In genomic region chr2:130156624-130157004, GRCh38 we compare ENCODE assay signal across 20 cellular contexts. TPM values are rescaled to one million over a fixed set of nuclear protein-coding genes. Genes with fewer than 3 reads are reported as not detected.
DNase-seq lines count a peak whose midpoint lies in the region; ATAC-seq and TF ChIP-seq lines count a peak whose summit lies in the region.
"Had no signal": no experiment of that assay in that cellular context is flagged by ENCODE, and none has a peak within 500 bp of the region (broad histone marks: within the 10 kb centered on the region; RNA-seq: fewer than 3 reads in every experiment).

No MANE protein-coding gene starts in this region.

- no peaks in the 10 kb centered on the region for H3K9me3 ChIP-seq in uterus
- H3K9me3 ChIP-seq: HAP-1, right atrium auricular region had no signal

- ATAC-seq in activated naive CD8-positive, alpha-beta T cell treated with anti-CD3 and anti-CD28 coated beads, Interleukin-2, amount 10 ng/mL, durations not matched to agents 7 days and 5 days (ENCODE audit: low read depth) = no peak
- no peak for ATAC-seq in activated naive CD8-positive, alpha-beta T cell treated with anti-CD3 and anti-CD28 coated beads, Interleukin-2, amount 50 U/mL, for 24 hours
- no peak for ATAC-seq in activated B cell treated with CpG ODN at 0.5 μM for 24 hours (ENCODE audit: low read depth)
- no peak for ATAC-seq in sciatic nerve
- ATAC-seq in HG02885 (IDR thresholded peaks at IDR 0.05; ENCODE audit: poor library complexity, unreplicated experiment) = no peak

- no peak overlapping the region for H3K4me3 Mint-ChIP-seq in activated naive CD8-positive, alpha-beta T cell treated with anti-CD3 and anti-CD28 coated beads, Interleukin-2, amount 10 ng/mL, durations not matched to agents 7 days and 5 days
- no peak overlapping the region for H3K4me3 Mint-ChIP-seq in activated naive CD8-positive, alpha-beta T cell treated with anti-CD3 and anti-CD28 coated beads, Interleukin-2, amount 50 U/mL, for 24 hours
- H3K4me3 Mint-ChIP-seq in activated B cell treated with CpG ODN at 0.5 μM for 24 hours = no peak overlapping the region
- H3K4me3 Mint-ChIP-seq: activated CD4-positive, alpha-beta T cell treated with anti-CD3 and anti-CD28 coated beads, Interleukin-2, amount 10 ng/mL, durations not matched to agents 24 days and 14 days; dendritic cell treated with granulocyte-macrophage colony-stimulating factor and Interleukin-4, amounts not matched to agents 40 ng/mL and 50 ng/mL, for 4 days had no signal

- intact Hi-C loops in activated B cell treated with CpG ODN at 0.5 μM for 24 hours (cut with micrococcal nuclease) = loop anchor here (5.0 to 10.0 kb wide), 2 partner anchors 129 to 638 kb away; no protein-coding TSS in a partner anchor
- intact Hi-C loops in sciatic nerve (cut with DNase I) = no loop called here
- intact Hi-C loops in uterus (cut with DNase I; ENCODE audit: low total_unique reads) = no loop called here

- peaks cover 6% of the 10 kb centered on the region for H3K36me3 Mint-ChIP-seq in activated naive CD8-positive, alpha-beta T cell treated with anti-CD3 and anti-CD28 coated beads, Interleukin-2, amount 10 ng/mL, durations not matched to agents 7 days and 5 days
- peaks cover 10% of the 10 kb centered on the region for H3K36me3 Mint-ChIP-seq in activated naive CD8-positive, alpha-beta T cell treated with anti-CD3 and anti-CD28 coated beads, Interleukin-2, amount 50 U/mL, for 24 hours (ENCODE audit: low read depth)
- peaks cover 45% of the 10 kb centered on the region for H3K36me3 Mint-ChIP-seq in activated B cell treated with CpG ODN at 0.5 μM for 24 hours (ENCODE audit: low read depth)

- no peak for TF ChIP-seq POLR2A in uterus (IDR thresholded peaks at IDR 0.05)

- CTCF ChIA-PET in activated B cell treated with CpG ODN at 0.5 μM for 24 hours (lab: Charles Lee) = interaction anchor here (1.1 to 1.5 kb wide), 3 partner anchors 175 to 186 kb away, joined by 3 to 4 read pairs (median 3); partner anchors contain the start of gene IMP4

- peak overlapping the region; percentile 64 for H3K27ac Mint-ChIP-seq in activated naive CD8-positive, alpha-beta T cell treated with anti-CD3 and anti-CD28 coated beads, Interleukin-2, amount 10 ng/mL, durations not matched to agents 7 days and 5 days
- H3K27ac Mint-ChIP-seq in activated naive CD8-positive, alpha-beta T cell treated with anti-CD3 and anti-CD28 coated beads, Interleukin-2, amount 50 U/mL, for 24 hours = no peak overlapping the region
- H3K27ac Mint-ChIP-seq in activated B cell treated with CpG ODN at 0.5 μM for 24 hours = peak overlapping the region; percentile 59
- H3K27ac Mint-ChIP-seq: activated CD4-positive, alpha-beta T cell treated with anti-CD3 and anti-CD28 coated beads, Interleukin-2, amount 10 ng/mL, durations not matched to agents 24 days and 14 days; dendritic cell treated with granulocyte-macrophage colony-stimulating factor and Interleukin-4, amounts not matched to agents 40 ng/mL and 50 ng/mL, for 4 days had no signal

- TF ChIP-seq CTCF in activated B cell treated with CpG ODN at 0.5 μM for 24 hours (IDR thresholded peaks at IDR 0.05) (no peak), uterus (IDR thresholded peaks at IDR 0.05) (no peak)

- no peaks in the 10 kb centered on the region for H3K4me1 ChIP-seq in uterus
- H3K4me1 ChIP-seq: HAP-1 had no signal

- POLR2A ChIA-PET in activated naive CD8-positive, alpha-beta T cell treated with anti-CD3 and anti-CD28 coated beads, Interleukin-2, amount 10 ng/mL, durations not matched to agents 7 days and 5 days (lab: Charles Lee) = no interaction called here
- POLR2A ChIA-PET in activated B cell treated with CpG ODN at 0.5 μM for 24 hours (lab: Charles Lee) = no interaction called here

- peaks cover 7% of the 10 kb centered on the region for H3K4me1 Mint-ChIP-seq in activated naive CD8-positive, alpha-beta T cell treated with anti-CD3 and anti-CD28 coated beads, Interleukin-2, amount 10 ng/mL, durations not matched to agents 7 days and 5 days
- H3K4me1 Mint-ChIP-seq in activated naive CD8-positive, alpha-beta T cell treated with anti-CD3 and anti-CD28 coated beads, Interleukin-2, amount 50 U/mL, for 24 hours = peaks cover 11% of the 10 kb centered on the region
- peaks cover 33% of the 10 kb centered on the region for H3K4me1 Mint-ChIP-seq in activated B cell treated with CpG ODN at 0.5 μM for 24 hours

- no peaks in the 10 kb centered on the region for H3K27me3 ChIP-seq in uterus
- H3K27me3 ChIP-seq: hepatocyte, right atrium auricular region had no signal

- no peak overlapping the region for H3K27ac ChIP-seq in uterus
- H3K27ac ChIP-seq: hepatocyte, PC-9, right atrium auricular region had no signal

- no peak for DNase-seq in activated naive CD8-positive, alpha-beta T cell treated with anti-CD3 and anti-CD28 coated beads, Interleukin-2, amount 10 ng/mL, durations not matched to agents 7 days and 5 days
- DNase-seq in activated naive CD8-positive, alpha-beta T cell treated with anti-CD3 and anti-CD28 coated beads, Interleukin-2, amount 50 U/mL, for 24 hours = no peak
- DNase-seq in activated B cell treated with CpG ODN at 0.5 μM for 24 hours = no peak
- peak; percentile 15 for DNase-seq in sciatic nerve (ENCODE audit: low spot score)
- DNase-seq in uterus = no peak
- DNase-seq: activated CD8-positive, alpha-beta memory T cell treated with anti-CD3 and anti-CD28 coated beads, Interleukin-2, amount 50 U/mL, for 48 hours; activated effector memory CD4-positive, alpha-beta T cell treated with anti-CD3 and anti-CD28 coated beads, Interleukin-2, amount 50 U/mL, for 16 hours; occipital lobe; SIG-M5 had no signal

- no peak overlapping the region for H3K4me3 ChIP-seq in uterus
- H3K4me3 ChIP-seq: HAP-1, hepatocyte, PC-9, right atrium auricular region had no signal

- no peaks in the 10 kb centered on the region for H3K9me3 Mint-ChIP-seq in activated naive CD8-positive, alpha-beta T cell treated with anti-CD3 and anti-CD28 coated beads, Interleukin-2, amount 10 ng/mL, durations not matched to agents 7 days and 5 days
- no peaks in the 10 kb centered on the region for H3K9me3 Mint-ChIP-seq in activated naive CD8-positive, alpha-beta T cell treated with anti-CD3 and anti-CD28 coated beads, Interleukin-2, amount 50 U/mL, for 24 hours
- no peaks in the 10 kb centered on the region for H3K9me3 Mint-ChIP-seq in activated B cell treated with CpG ODN at 0.5 μM for 24 hours
- H3K9me3 Mint-ChIP-seq: activated CD4-positive, alpha-beta T cell treated with anti-CD3 and anti-CD28 coated beads, Interleukin-2, amount 10 ng/mL, durations not matched to agents 24 days and 14 days; dendritic cell treated with granulocyte-macrophage colony-stimulating factor and Interleukin-4, amounts not matched to agents 40 ng/mL and 50 ng/mL, for 4 days had no signal

- no peaks in the 10 kb centered on the region for H3K27me3 Mint-ChIP-seq in activated naive CD8-positive, alpha-beta T cell treated with anti-CD3 and anti-CD28 coated beads, Interleukin-2, amount 10 ng/mL, durations not matched to agents 7 days and 5 days
- H3K27me3 Mint-ChIP-seq in activated naive CD8-positive, alpha-beta T cell treated with anti-CD3 and anti-CD28 coated beads, Interleukin-2, amount 50 U/mL, for 24 hours = no peaks in the 10 kb centered on the region
- H3K27me3 Mint-ChIP-seq in activated B cell treated with CpG ODN at 0.5 μM for 24 hours = no peaks in the 10 kb centered on the region
- H3K27me3 Mint-ChIP-seq: activated CD4-positive, alpha-beta T cell treated with anti-CD3 and anti-CD28 coated beads, Interleukin-2, amount 10 ng/mL, durations not matched to agents 24 days and 14 days; dendritic cell treated with granulocyte-macrophage colony-stimulating factor and Interleukin-4, amounts not matched to agents 40 ng/mL and 50 ng/mL, for 4 days had no signal

- H3K36me3 ChIP-seq in uterus = no peaks in the 10 kb centered on the region

RNA-seq across cellular contexts. Expression of gene CCDC74B, which starts 11.7 kb away (rescaled TPM):
- total RNA-seq in activated naive CD8-positive, alpha-beta T cell treated with anti-CD3 and anti-CD28 coated beads, Interleukin-2, amount 10 ng/mL, durations not matched to agents 7 days and 5 days = 1 to 10 TPM; 1.2 to 1.5 TPM
- total RNA-seq in activated B cell treated with CpG ODN at 0.5 μM for 24 hours (0.24 and 0.93 TPM in 2 replicates), sciatic nerve (7.5 TPM), uterus (10 to 100 TPM in 2 of 4 donors, 1 to 10 TPM in 2; 4.6 to 34.7 (median 9.8) TPM)

RNA-seq across cellular contexts. Expression of gene SMPD4, which starts 24.8 kb away (rescaled TPM):
- total RNA-seq in activated naive CD8-positive, alpha-beta T cell treated with anti-CD3 and anti-CD28 coated beads, Interleukin-2, amount 10 ng/mL, durations not matched to agents 7 days and 5 days = 10 to 100 TPM; 67.3 to 74.2 TPM
- total RNA-seq in activated B cell treated with CpG ODN at 0.5 μM for 24 hours (58.5 and 66.8 TPM in 2 replicates), sciatic nerve (40.4 TPM), uterus (10 to 100 TPM; 15.0 to 74.9 (median 35.4) TPM)

RNA-seq across cellular contexts. Expression of gene MZT2B, which starts 25.4 kb away (rescaled TPM):
- total RNA-seq in activated naive CD8-positive, alpha-beta T cell treated with anti-CD3 and anti-CD28 coated beads, Interleukin-2, amount 10 ng/mL, durations not matched to agents 7 days and 5 days = 100 to 1,000 TPM; 400 to 434 TPM
- total RNA-seq in activated B cell treated with CpG ODN at 0.5 μM for 24 hours (143 and 151 TPM in 2 replicates), sciatic nerve (168 TPM), uterus (100 to 1,000 TPM in 3 of 4 donors, 10 to 100 TPM in 1; 67.3 to 790 (median 231) TPM)

RNA-seq across cellular contexts. Expression of gene POTEF, which starts 27.6 kb away (rescaled TPM):
- total RNA-seq in activated naive CD8-positive, alpha-beta T cell treated with anti-CD3 and anti-CD28 coated beads, Interleukin-2, amount 10 ng/mL, durations not matched to agents 7 days and 5 days = not detected
- total RNA-seq in activated B cell treated with CpG ODN at 0.5 μM for 24 hours (not detected in 2 replicates), sciatic nerve (2.0 TPM), uterus (under 1 TPM in 2 of 4 donors, not detected in 2; under 0.01 to 0.76 TPM)
- total RNA-seq: activated CD4-positive, alpha-beta T cell treated with anti-CD3 and anti-CD28 coated beads, Interleukin-2, amount 10 ng/mL, durations not matched to agents 24 days and 14 days; bronchial epithelial cell; endothelial cell of umbilical vein; LHCN-M2; occipital lobe; PC-9 had no signal

RNA-seq across cellular contexts. Expression of gene TUBA3E, which starts 41.6 kb away (rescaled TPM):
- total RNA-seq in activated naive CD8-positive, alpha-beta T cell treated with anti-CD3 and anti-CD28 coated beads, Interleukin-2, amount 10 ng/mL, durations not matched to agents 7 days and 5 days = not detected
- total RNA-seq in activated B cell treated with CpG ODN at 0.5 μM for 24 hours (not detected in 2 replicates), sciatic nerve (not detected), uterus (10 to 100 TPM in 1 of 4 donors, not detected in 3; 12.8 TPM)
- total RNA-seq: activated CD4-positive, alpha-beta T cell treated with anti-CD3 and anti-CD28 coated beads, Interleukin-2, amount 10 ng/mL, durations not matched to agents 24 days and 14 days; bronchial epithelial cell; endothelial cell of umbilical vein; lung microvascular endothelial cell; occipital lobe; PC-9 had no signal
